Comparison of ENCODE assay signal across 10 cellular contexts in the genomic region with DNA sequence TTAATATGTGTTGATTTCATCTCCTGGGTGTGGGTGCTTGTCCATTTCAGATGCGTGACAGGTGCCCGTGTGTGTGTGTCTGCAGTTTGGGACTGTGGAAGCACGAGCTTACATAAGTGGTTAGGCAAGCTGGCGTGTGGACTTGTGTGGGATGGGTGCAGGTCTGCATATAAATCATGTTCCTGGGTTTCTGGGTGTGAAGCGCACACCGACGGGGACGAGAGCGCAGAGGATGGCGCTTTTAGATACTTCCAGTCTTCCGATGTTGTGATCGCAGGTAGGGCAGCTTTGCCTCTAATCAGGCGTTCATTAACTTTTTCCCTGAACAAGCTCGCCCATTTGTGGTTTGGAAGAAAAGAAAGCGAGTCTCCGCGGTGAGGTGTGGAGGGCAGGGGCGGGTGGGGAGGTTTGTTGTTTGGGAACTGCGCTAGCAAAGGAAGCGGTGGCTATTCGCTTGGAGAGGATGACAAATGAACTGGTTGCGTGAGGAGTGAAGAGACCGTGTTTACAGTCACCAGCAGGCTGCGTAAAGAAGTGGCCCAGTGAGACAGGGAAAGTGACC. TPM values are rescaled to one million over a fixed set of nuclear protein-coding genes. Genes with fewer than 3 reads are reported as not detected.
A peak's percentile ranks its signal among the peaks of the same experiment; 100 is the strongest.
DNase-seq lines count a peak whose midpoint lies in the region; ATAC-seq and TF ChIP-seq lines count a peak whose summit lies in the region.
"Had no signal": no experiment of that assay in that cellular context is flagged by ENCODE, and none has a peak within 500 bp of the region (broad histone marks: within the 10 kb centered on the region; RNA-seq: fewer than 3 reads in every experiment).

No MANE protein-coding gene starts in this region.

- no peak overlapping the region for H3K9ac ChIP-seq in stomach smooth muscle (ENCODE audit: low read length in 2 of 2)

- no peaks in the 10 kb centered on the region for H3K9me3 Mint-ChIP-seq in activated CD4-positive, alpha-beta T cell treated with anti-CD3 and anti-CD28 coated beads for 36 hours (ENCODE audit: low read depth)
- H3K9me3 Mint-ChIP-seq in activated CD8-positive, alpha-beta memory T cell treated with anti-CD3 and anti-CD28 coated beads, Interleukin-2, amount 10 ng/mL, durations not matched to agents 7 days and 5 days (ENCODE audit: low read depth) = no peaks in the 10 kb centered on the region

- H3K4me1 Mint-ChIP-seq in activated CD4-positive, alpha-beta T cell treated with anti-CD3 and anti-CD28 coated beads for 36 hours = peaks cover 17% of the 10 kb centered on the region
- H3K4me1 Mint-ChIP-seq in activated CD8-positive, alpha-beta memory T cell treated with anti-CD3 and anti-CD28 coated beads, Interleukin-2, amount 10 ng/mL, durations not matched to agents 7 days and 5 days = peaks cover 16% of the 10 kb centered on the region

- no peaks in the 10 kb centered on the region for H3K36me3 ChIP-seq in stomach smooth muscle (ENCODE audit: control insufficient read depth in 2 of 2, insufficient read depth in 2 of 2, low read length in 2 of 2)

- in situ Hi-C loops in GM13976 (cut with MboI; ENCODE audit: low sequenced_read_pairs, unreplicated experiment) = no loop called here

- H3K4me3 ChIP-seq in iPS-18c (ENCODE audit: insufficient read depth, low read depth, low read length) (peak overlapping the region; percentile 57), stomach smooth muscle (ENCODE audit: low read length in 2 of 2) (peak overlapping the region; percentile 40 to 64)

- H3K27ac ChIP-seq in stomach smooth muscle (ENCODE audit: low read length) = no peak overlapping the region
- H3K27ac ChIP-seq: VCaP had no signal

- no peak for TF ChIP-seq CTCF in GM13976 (IDR thresholded peaks at IDR 0.05; ENCODE audit: borderline replicate concordance, control extremely low read depth, extremely low read depth, insufficient read depth, missing control alignments)

- intact Hi-C loops in activated CD4-positive, alpha-beta T cell treated with anti-CD3 and anti-CD28 coated beads for 36 hours (cut with DNase I, micrococcal nuclease) = loop anchor here (2.0 to 10.0 kb wide), 5 partner anchors 34 to 959 kb away; a partner anchor contains a TSS

- DNase-seq in activated CD4-positive, alpha-beta T cell treated with anti-CD3 and anti-CD28 coated beads for 36 hours = peak; percentile 39
- no peak for DNase-seq in activated CD4-positive, alpha-beta T cell treated with anti-CD3 and anti-CD28 coated beads for 1 hour
- DNase-seq in activated CD8-positive, alpha-beta memory T cell treated with anti-CD3 and anti-CD28 coated beads, Interleukin-2, amount 10 ng/mL, durations not matched to agents 7 days and 5 days = no peak
- DNase-seq in kidney glomerular epithelial cell (lab: John Stamatoyannopoulos, UW) (no peak), GM13976 (ENCODE audit: low spot score) (no peak), amniotic stem cell (lab: John Stamatoyannopoulos, UW) (no peak)
- DNase-seq: hippocampal formation had no signal

- POLR2A ChIA-PET in activated CD4-positive, alpha-beta T cell treated with anti-CD3 and anti-CD28 coated beads for 36 hours (lab: Charles Lee) = no interaction called here

- ATAC-seq in activated CD4-positive, alpha-beta T cell treated with anti-CD3 and anti-CD28 coated beads for 36 hours = peak; percentile 76
- no peak for ATAC-seq in activated CD8-positive, alpha-beta memory T cell treated with anti-CD3 and anti-CD28 coated beads, Interleukin-2, amount 10 ng/mL, durations not matched to agents 7 days and 5 days

- CTCF ChIA-PET in activated CD4-positive, alpha-beta T cell treated with anti-CD3 and anti-CD28 coated beads for 36 hours (lab: Charles Lee) = interaction anchor here (0.6 to 1.5 kb wide), 3 partner anchors 31 to 408 kb away, joined by 3 to 7 read pairs (median 3); no protein-coding TSS in a partner anchor
- CTCF ChIA-PET in activated CD8-positive, alpha-beta memory T cell treated with anti-CD3 and anti-CD28 coated beads, Interleukin-2, amount 10 ng/mL, durations not matched to agents 7 days and 5 days (lab: Charles Lee) = interaction anchor here (0.6 to 1.0 kb wide), 2 partner anchors 15 to 1975 kb away, joined by 3 read pairs; no protein-coding TSS in a partner anchor

- H3K27ac Mint-ChIP-seq in activated CD4-positive, alpha-beta T cell treated with anti-CD3 and anti-CD28 coated beads for 36 hours = no peak overlapping the region
- no peak overlapping the region for H3K27ac Mint-ChIP-seq in activated CD8-positive, alpha-beta memory T cell treated with anti-CD3 and anti-CD28 coated beads, Interleukin-2, amount 10 ng/mL, durations not matched to agents 7 days and 5 days

- H3K4me3 Mint-ChIP-seq in activated CD4-positive, alpha-beta T cell treated with anti-CD3 and anti-CD28 coated beads for 36 hours = peak overlapping the region; percentile 44
- H3K4me3 Mint-ChIP-seq in activated CD8-positive, alpha-beta memory T cell treated with anti-CD3 and anti-CD28 coated beads, Interleukin-2, amount 10 ng/mL, durations not matched to agents 7 days and 5 days = peak overlapping the region; percentile 3

- H3K36me3 Mint-ChIP-seq in activated CD4-positive, alpha-beta T cell treated with anti-CD3 and anti-CD28 coated beads for 36 hours (ENCODE audit: low read depth) = no peaks in the 10 kb centered on the region
- no peaks in the 10 kb centered on the region for H3K36me3 Mint-ChIP-seq in activated CD8-positive, alpha-beta memory T cell treated with anti-CD3 and anti-CD28 coated beads, Interleukin-2, amount 10 ng/mL, durations not matched to agents 7 days and 5 days

- H3K27me3 Mint-ChIP-seq in activated CD4-positive, alpha-beta T cell treated with anti-CD3 and anti-CD28 coated beads for 36 hours = peaks cover 54% of the 10 kb centered on the region
- H3K27me3 Mint-ChIP-seq in activated CD8-positive, alpha-beta memory T cell treated with anti-CD3 and anti-CD28 coated beads, Interleukin-2, amount 10 ng/mL, durations not matched to agents 7 days and 5 days = peaks cover 58% of the 10 kb centered on the region

- peaks cover 15 to 38% of the 10 kb centered on the region in 2 donors for H3K27me3 ChIP-seq in stomach smooth muscle (ENCODE audit: control insufficient read depth in 1 of 2, insufficient read depth in 2 of 2, low read length in 2 of 2)

- H3K9me3 ChIP-seq in iPS-18c (ENCODE audit: control insufficient read depth, insufficient read depth, low read length) = no peaks in the 10 kb centered on the region
- no peaks in the 10 kb centered on the region for H3K9me3 ChIP-seq in stomach smooth muscle (ENCODE audit: control insufficient read depth in 2 of 2, low read length in 2 of 2)

- H3K4me1 ChIP-seq in stomach smooth muscle (ENCODE audit: control insufficient read depth, insufficient read depth, low read length) = peaks cover 13% of the 10 kb centered on the region

RNA-seq across cellular contexts. Expression of a gene that starts 0.9 kb away (rescaled TPM):
- total RNA-seq in activated CD4-positive, alpha-beta T cell treated with anti-CD3 and anti-CD28 coated beads for 36 hours = under 1 TPM; 0.39 to 0.57 TPM
- total RNA-seq in activated CD8-positive, alpha-beta memory T cell treated with anti-CD3 and anti-CD28 coated beads, Interleukin-2, amount 10 ng/mL, durations not matched to agents 7 days and 5 days = 1 to 10 TPM; 1.5 to 3.1 TPM
